8 cellular contexts compared by ENCODE assay signal in the genomic region with DNA sequence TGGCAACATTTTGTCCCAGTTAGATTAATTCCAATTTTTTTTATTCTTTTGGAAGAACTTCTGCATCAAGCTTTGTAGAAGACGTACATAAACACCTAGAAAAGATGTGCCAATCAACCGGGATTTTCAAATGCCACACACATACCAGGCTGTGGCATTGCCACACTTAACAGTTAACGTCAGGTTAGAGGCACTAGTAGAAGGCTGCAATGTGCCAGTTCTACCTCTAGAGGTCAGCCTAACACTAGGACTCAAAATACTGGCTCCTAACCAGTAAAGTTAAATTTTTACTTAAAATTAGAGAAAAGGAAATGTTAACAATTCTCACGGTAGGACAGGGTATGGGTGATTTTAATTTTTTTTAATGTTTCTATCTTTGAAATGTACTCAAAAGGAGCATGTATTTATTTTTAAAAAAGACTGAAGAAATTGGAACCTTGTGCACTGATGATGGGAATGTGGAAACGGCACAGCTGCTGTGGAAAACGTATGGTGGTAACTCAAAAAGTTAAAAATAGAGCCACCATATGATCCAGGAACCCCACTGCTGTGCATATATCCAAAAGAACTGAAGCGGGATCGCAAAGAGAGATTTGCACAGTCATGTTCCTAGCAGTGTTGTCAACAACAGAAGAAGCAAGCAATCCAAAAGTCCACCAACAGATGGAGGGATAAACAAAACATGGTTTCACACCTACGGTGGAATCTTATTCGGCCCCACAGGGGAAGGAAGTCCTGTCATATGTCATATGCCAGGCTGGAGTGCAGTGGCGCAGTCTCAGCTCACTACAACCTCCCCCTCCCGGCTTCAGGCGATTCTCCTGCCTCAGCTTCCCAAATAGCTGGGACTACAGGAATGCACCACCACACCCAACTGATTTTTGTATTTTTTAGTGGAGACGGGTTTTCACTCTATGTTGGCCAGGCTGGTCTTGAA. TPM values are rescaled to one million over a fixed set of nuclear protein-coding genes. Genes with fewer than 3 reads are reported as not detected.
DNase-seq lines count a peak whose midpoint lies in the region; ATAC-seq and TF ChIP-seq lines count a peak whose summit lies in the region.

No MANE protein-coding gene starts in this region.

- no peak overlapping the region for H3K9ac ChIP-seq in Karpas-422 (ENCODE audit: low read length)

- peaks cover 4% of the 10 kb centered on the region for H3K4me1 ChIP-seq in Karpas-422 (ENCODE audit: low read length)

- no peaks in the 10 kb centered on the region for H3K9me3 ChIP-seq in Karpas-422 (ENCODE audit: low read length)

- ATAC-seq in SK-N-SH treated with all-trans-retinoic acid at 6 μM for 48 hours (peak; percentile 87), Right ventricle myocardium superior (ENCODE audit: poor library complexity) (peak; percentile 88), HG02884 (IDR thresholded peaks at IDR 0.05; ENCODE audit: unreplicated experiment) (no peak)

- no peaks in the 10 kb centered on the region for H4K20me1 ChIP-seq in Karpas-422 (ENCODE audit: insufficient read depth, low read depth, low read length)

- H3K79me2 ChIP-seq in Karpas-422 (ENCODE audit: low read length), result no peaks in the 10 kb centered on the region

- intact Hi-C loops in Right ventricle myocardium superior (cut with DNase I), result loop anchor here (5.0 kb wide), 1 partner anchor 427 kb away; no protein-coding TSS in a partner anchor
- intact Hi-C loops in posterior cingulate gyrus (cut with DNase I), result loop anchor here (1.0 to 2.0 kb wide), 2 partner anchors 217 to 333 kb away; no protein-coding TSS in a partner anchor

- no peak overlapping the region for H3K27ac ChIP-seq in Karpas-422 (ENCODE audit: low read length)

- DNase-seq in NCI-H446 (lab: John Stamatoyannopoulos, UW) (peak; percentile 39 to 78), NCI-H446 treated with DMSO at 0.1 percent for 48 hours (lab: John Stamatoyannopoulos, UW) (no peak), Karpas-422 (peak; percentile 91), Right ventricle myocardium superior (no peak), posterior cingulate gyrus (peak in 8 of 10 donors; percentile 29 to 87 (median 63))
- peak; percentile 29 for DNase-seq in activated naive CD8-positive, alpha-beta T cell treated with anti-CD3 and anti-CD28 coated beads, Interleukin-2, amount 50 U/mL, for 16 hours (ENCODE audit: low read depth, low spot score)

- H3K36me3 ChIP-seq in Karpas-422 (ENCODE audit: insufficient read depth, low read length), result no peaks in the 10 kb centered on the region

- H2AFZ ChIP-seq in Karpas-422 (ENCODE audit: low read length), result no peak overlapping the region

- H3K27me3 ChIP-seq in Karpas-422 (ENCODE audit: low read length), result no peaks in the 10 kb centered on the region

- H3K4me2 ChIP-seq in Karpas-422 (ENCODE audit: low read depth, low read length, poor library complexity, severe bottlenecking), result no peak overlapping the region

- H3K9me2 ChIP-seq in Karpas-422 (replicated peaks; ENCODE audit: insufficient read depth, low read length), result no peaks in the 10 kb centered on the region

- no peak overlapping the region for H3K4me3 ChIP-seq in Karpas-422 (ENCODE audit: low read length)

TF ChIP-seq in SK-N-SH treated with all-trans-retinoic acid at 6 μM for 48 hours, 23 proteins besides CTCF, POLR2A, EP300 and RAD21:
- no peak for TF ChIP-seq CSDC2 (CRISPR knock-in tag; IDR thresholded peaks at IDR 0.05)
- TF ChIP-seq BACH2 (CRISPR knock-in tag; IDR thresholded peaks at IDR 0.05; ENCODE audit: borderline replicate concordance), result no peak
- no peak for TF ChIP-seq ZNF70 (CRISPR knock-in tag; IDR thresholded peaks at IDR 0.05)
- no peak for TF ChIP-seq ZC3H10 (CRISPR knock-in tag; IDR thresholded peaks at IDR 0.05)
- no peak for TF ChIP-seq GLIS3 (CRISPR knock-in tag; IDR thresholded peaks at IDR 0.05)
- TF ChIP-seq ARNTL (CRISPR knock-in tag; IDR thresholded peaks at IDR 0.05; ENCODE audit: borderline replicate concordance, low read depth), result no peak
- TF ChIP-seq, protein P1, sequence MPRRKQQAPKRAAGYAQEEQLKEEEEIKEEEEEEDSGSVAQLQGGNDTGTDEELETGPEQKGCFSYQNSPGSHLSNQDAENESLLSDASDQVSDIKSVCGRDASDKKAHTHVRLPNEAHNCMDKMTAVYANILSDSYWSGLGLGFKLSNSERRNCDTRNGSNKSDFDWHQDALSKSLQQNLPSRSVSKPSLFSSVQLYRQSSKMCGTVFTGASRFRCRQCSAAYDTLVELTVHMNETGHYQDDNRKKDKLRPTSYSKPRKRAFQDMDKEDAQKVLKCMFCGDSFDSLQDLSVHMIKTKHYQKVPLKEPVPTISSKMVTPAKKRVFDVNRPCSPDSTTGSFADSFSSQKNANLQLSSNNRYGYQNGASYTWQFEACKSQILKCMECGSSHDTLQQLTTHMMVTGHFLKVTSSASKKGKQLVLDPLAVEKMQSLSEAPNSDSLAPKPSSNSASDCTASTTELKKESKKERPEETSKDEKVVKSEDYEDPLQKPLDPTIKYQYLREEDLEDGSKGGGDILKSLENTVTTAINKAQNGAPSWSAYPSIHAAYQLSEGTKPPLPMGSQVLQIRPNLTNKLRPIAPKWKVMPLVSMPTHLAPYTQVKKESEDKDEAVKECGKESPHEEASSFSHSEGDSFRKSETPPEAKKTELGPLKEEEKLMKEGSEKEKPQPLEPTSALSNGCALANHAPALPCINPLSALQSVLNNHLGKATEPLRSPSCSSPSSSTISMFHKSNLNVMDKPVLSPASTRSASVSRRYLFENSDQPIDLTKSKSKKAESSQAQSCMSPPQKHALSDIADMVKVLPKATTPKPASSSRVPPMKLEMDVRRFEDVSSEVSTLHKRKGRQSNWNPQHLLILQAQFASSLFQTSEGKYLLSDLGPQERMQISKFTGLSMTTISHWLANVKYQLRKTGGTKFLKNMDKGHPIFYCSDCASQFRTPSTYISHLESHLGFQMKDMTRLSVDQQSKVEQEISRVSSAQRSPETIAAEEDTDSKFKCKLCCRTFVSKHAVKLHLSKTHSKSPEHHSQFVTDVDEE (CRISPR knock-in tag; IDR thresholded peaks at IDR 0.05), result no peak
- no peak for TF ChIP-seq ZNF8 (CRISPR knock-in tag; IDR thresholded peaks at IDR 0.05)
- TF ChIP-seq, protein P2, sequence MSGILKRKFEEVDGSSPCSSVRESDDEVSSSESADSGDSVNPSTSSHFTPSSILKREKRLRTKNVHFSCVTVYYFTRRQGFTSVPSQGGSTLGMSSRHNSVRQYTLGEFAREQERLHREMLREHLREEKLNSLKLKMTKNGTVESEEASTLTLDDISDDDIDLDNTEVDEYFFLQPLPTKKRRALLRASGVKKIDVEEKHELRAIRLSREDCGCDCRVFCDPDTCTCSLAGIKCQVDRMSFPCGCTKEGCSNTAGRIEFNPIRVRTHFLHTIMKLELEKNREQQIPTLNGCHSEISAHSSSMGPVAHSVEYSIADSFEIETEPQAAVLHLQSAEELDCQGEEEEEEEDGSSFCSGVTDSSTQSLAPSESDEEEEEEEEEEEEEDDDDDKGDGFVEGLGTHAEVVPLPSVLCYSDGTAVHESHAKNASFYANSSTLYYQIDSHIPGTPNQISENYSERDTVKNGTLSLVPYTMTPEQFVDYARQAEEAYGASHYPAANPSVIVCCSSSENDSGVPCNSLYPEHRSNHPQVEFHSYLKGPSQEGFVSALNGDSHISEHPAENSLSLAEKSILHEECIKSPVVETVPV (CRISPR knock-in tag; IDR thresholded peaks at IDR 0.05), result no peak
- TF ChIP-seq RARB (CRISPR knock-in tag; IDR thresholded peaks at IDR 0.05), result no peak
- no peak for TF ChIP-seq SNAI2 (CRISPR knock-in tag; IDR thresholded peaks at IDR 0.05)
- no peak for TF ChIP-seq TOX (CRISPR knock-in tag; IDR thresholded peaks at IDR 0.05; ENCODE audit: borderline replicate concordance)
- TF ChIP-seq PPARA (CRISPR knock-in tag; IDR thresholded peaks at IDR 0.05; ENCODE audit: borderline replicate concordance), result no peak

RNA-seq across cellular contexts. Expression of a gene that starts 30.3 kb away (rescaled TPM):
- total RNA-seq in Karpas-422 (2014; rRNA removed; shearing (Covaris generic); ENCODE audit: low replicate concordance), result 1.7 and 3.0 TPM in 2 replicates
- total RNA-seq in Right ventricle myocardium superior, result 18.0 TPM

Comparison
In these comparisons a context has a peak if more than half of its experiments do, and no peak if none do; other contexts are left out.
1. DNase-seq: peak in NCI-H446 (2 of 2), Karpas-422 (single experiment), activated naive CD8-positive, alpha-beta T cell treated with anti-CD3 and anti-CD28 coated beads, Interleukin-2, amount 50 U/mL, for 16 hours (single experiment) and posterior cingulate gyrus (8 of 10); none in NCI-H446 treated with DMSO at 0.1 percent for 48 hours (single experiment) and Right ventricle myocardium superior (single experiment).